ENCODE assay signal across 16 cellular contexts in the genomic region with DNA sequence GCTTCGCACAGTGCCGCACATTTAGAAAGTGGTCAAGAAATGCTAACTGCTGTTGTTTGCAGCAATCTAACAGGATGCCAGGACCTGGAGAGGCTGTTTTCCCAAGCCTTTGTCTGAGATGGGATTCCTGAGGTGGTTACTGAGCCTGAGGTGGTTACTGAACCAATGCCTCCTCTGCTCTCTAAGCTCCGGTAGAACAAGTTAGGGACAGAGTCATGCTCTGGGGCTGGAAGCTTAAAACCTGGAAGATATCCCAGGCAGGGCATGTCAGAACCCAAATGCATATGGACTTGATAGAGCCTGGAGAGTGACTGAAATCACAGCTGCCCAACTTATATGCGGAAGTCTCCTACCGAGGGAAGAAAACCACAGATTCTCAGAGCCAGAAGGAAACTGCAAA. TPM values are rescaled to one million over a fixed set of nuclear protein-coding genes. Genes with fewer than 3 reads are reported as not detected.
DNase-seq lines count a peak whose midpoint lies in the region; ATAC-seq lines count a peak whose summit lies in the region.
"Had no signal": no experiment of that assay in that cellular context is flagged by ENCODE, and none has a peak within 500 bp of the region (broad histone marks: within the 10 kb centered on the region; RNA-seq: fewer than 3 reads in every experiment).

No MANE protein-coding gene starts in this region.

- H3K4me3 ChIP-seq in esophagus (ENCODE audit: low read depth in 1 of 2, low read length in 2 of 2) (no peak overlapping the region), mesendoderm (ENCODE audit: low read length) (no peak overlapping the region)
- H3K4me3 ChIP-seq: K562 had no signal

- H4K8ac ChIP-seq in mesendoderm (ENCODE audit: low read depth, low read length), result no peak overlapping the region

- H3K4me2 ChIP-seq in mesendoderm (ENCODE audit: low read length), result no peak overlapping the region

- H3K27me3 ChIP-seq in esophagus (ENCODE audit: control insufficient read depth in 1 of 2, insufficient read depth in 2 of 2, low read length in 2 of 2) (no peaks in the 10 kb centered on the region), mesendoderm (ENCODE audit: insufficient read depth, low read length, poor library complexity) (no peaks in the 10 kb centered on the region)

- no peak overlapping the region for H3K18ac ChIP-seq in mesendoderm (ENCODE audit: low read length)

- WGBS in esophagus, 2 donors, result 51 to 56% methylated on average over 5 of the region's 5 CpGs
- WGBS in mesendoderm (ENCODE audit: extremely low coverage, insufficient coverage, low lambda C conversion rate), result no CpG with 5 or more reads among the region's 5 CpGs

- H2BK15ac ChIP-seq in mesendoderm (replicated peaks; ENCODE audit: low read depth), result no peak overlapping the region

- H3K4ac ChIP-seq in mesendoderm (ENCODE audit: low read depth, low read length), result no peak overlapping the region

- DNase-seq in DMS 273 (lab: John Stamatoyannopoulos, UW; ENCODE audit: unreplicated experiment) (peak; percentile 10), DMS 273 treated with DMSO at 0.1 percent for 48 hours (lab: John Stamatoyannopoulos, UW) (no peak), mesendoderm (peak; percentile 42), NCI-H2196 (lab: John Stamatoyannopoulos, UW; ENCODE audit: unreplicated experiment) (no peak), NCI-H526 (lab: John Stamatoyannopoulos, UW) (no peak), Right ventricle myocardium inferior (ENCODE audit: missing footprints) (no peak)
- DNase-seq: C1 segment of cervical spinal cord, DMS53, GOT3, NCI-H1048, NCI-H1694, NCI-H446 treated with DMSO at 0.1 percent for 48 hours had no signal

- peaks cover 0 to 15% of the 10 kb centered on the region in 2 donors for H3K4me1 ChIP-seq in esophagus (ENCODE audit: control insufficient read depth in 2 of 2, insufficient read depth in 2 of 2, low read length in 1 of 2)
- H3K4me1 ChIP-seq in mesendoderm (ENCODE audit: control insufficient read depth, low read depth, low read length), result no peaks in the 10 kb centered on the region

- H3K9me3 ChIP-seq in esophagus (ENCODE audit: control insufficient read depth in 2 of 2, insufficient read depth in 1 of 2, low read depth in 1 of 2, low read length in 1 of 2), result no peaks in the 10 kb centered on the region

- no peak overlapping the region for H2AK5ac ChIP-seq in mesendoderm (ENCODE audit: low read length)

- H3K9ac ChIP-seq in mesendoderm (ENCODE audit: low read length), result no peak overlapping the region

- no peak overlapping the region for H2BK120ac ChIP-seq in mesendoderm (ENCODE audit: low read depth, low read length)

- no peaks in the 10 kb centered on the region for H3K36me3 ChIP-seq in esophagus (ENCODE audit: control insufficient read depth in 2 of 2, insufficient read depth in 2 of 2, low read length in 1 of 2)
- no peaks in the 10 kb centered on the region for H3K36me3 ChIP-seq in mesendoderm (ENCODE audit: control insufficient read depth, insufficient read depth, low read length)

- H3K79me2 ChIP-seq in mesendoderm (ENCODE audit: control insufficient read depth, insufficient read depth, low read length), result no peaks in the 10 kb centered on the region

- H2BK5ac ChIP-seq in mesendoderm (ENCODE audit: low read length), result no peak overlapping the region

- intact Hi-C loops in Right ventricle myocardium inferior (cut with DNase I), result no loop called here

- no peak overlapping the region for H4K5ac ChIP-seq in mesendoderm (ENCODE audit: low read length)

- no peak overlapping the region for H3K56ac ChIP-seq in mesendoderm (ENCODE audit: low read length)

- H3K79me1 ChIP-seq in mesendoderm (ENCODE audit: low read length), result no peaks in the 10 kb centered on the region

- no peak overlapping the region for H3K23ac ChIP-seq in mesendoderm (ENCODE audit: low read length)

- peak overlapping the region; percentile 93 to 95 for H3K27ac ChIP-seq in esophagus (ENCODE audit: low read depth in 2 of 2, low read length in 1 of 2)
- no peak overlapping the region for H3K27ac ChIP-seq in mesendoderm (ENCODE audit: low read depth, low read length)
- H3K27ac ChIP-seq: 22Rv1 had no signal

- ATAC-seq in HG02798 (IDR thresholded peaks at IDR 0.05; ENCODE audit: poor library complexity, unreplicated experiment), result no peak
- ATAC-seq in Right ventricle myocardium inferior, result no peak
- ATAC-seq: K562 had no signal

RNA-seq across cellular contexts. Expression of gene FAT2, which starts 46.5 kb away (rescaled TPM):
- polyA plus RNA-seq in esophagus, result 10 to 100 TPM; 29.5 to 33.8 TPM
- polyA plus RNA-seq in mesendoderm (2013, experiment 1 of 2), result 0.03 TPM
- polyA plus RNA-seq in mesendoderm (2013, experiment 2 of 2), result 0.03 TPM
- not detected for total RNA-seq in Right ventricle myocardium inferior
- total RNA-seq: K562 had no signal
- polyA plus RNA-seq: K562 had no signal

RNA-seq across cellular contexts. Expression of gene SPARC, which starts 49.0 kb away (rescaled TPM):
- polyA plus RNA-seq in esophagus, result 10 to 100 TPM; 12.1 to 52.5 TPM
- polyA plus RNA-seq in mesendoderm (2013, experiment 1 of 2), result 371 TPM
- 377 TPM for polyA plus RNA-seq in mesendoderm (2013, experiment 2 of 2)
- 517 TPM for total RNA-seq in Right ventricle myocardium inferior

Comparison
In these comparisons a context has a peak if more than half of its experiments do, and no peak if none do; other contexts are left out.
1. DNase-seq: peak in DMS 273 (single experiment) and mesendoderm (single experiment); none in DMS 273 treated with DMSO at 0.1 percent for 48 hours (single experiment), NCI-H2196 (single experiment), NCI-H526 (0 of 2) and Right ventricle myocardium inferior (single experiment).